2 cellular contexts compared by ENCODE assay signal in genomic region chr2:96773922-96774321, GRCh38.
TF ChIP-seq lines count a peak whose summit lies in the region.

No MANE protein-coding gene starts in this region.

TF ChIP-seq in GM23338, 12 proteins besides CTCF, POLR2A, EP300 and RAD21:
- TF ChIP-seq EZH2phosphoT487 (IDR thresholded peaks at IDR 0.05; ENCODE audit: unreplicated experiment): no peak
- TF ChIP-seq EZH2 (IDR thresholded peaks at IDR 0.05; ENCODE audit: low read depth, unreplicated experiment): no peak
- no peak for TF ChIP-seq ZNF114 (CRISPR knock-in tag; IDR thresholded peaks at IDR 0.05)
- TF ChIP-seq CREB1 (CRISPR knock-in tag; IDR thresholded peaks at IDR 0.05; ENCODE audit: low read depth): no peak
- TF ChIP-seq STAT1 (IDR thresholded peaks at IDR 0.05; ENCODE audit: unreplicated experiment): no peak
- TF ChIP-seq ZNF462 (CRISPR knock-in tag; IDR thresholded peaks at IDR 0.05): no peak
- no peak for TF ChIP-seq JUNB (IDR thresholded peaks at IDR 0.05; ENCODE audit: unreplicated experiment)
- no peak for TF ChIP-seq NANOG (IDR thresholded peaks at IDR 0.05; ENCODE audit: borderline replicate concordance)
- no peak for TF ChIP-seq ETS1 (IDR thresholded peaks at IDR 0.05)
- TF ChIP-seq REST (IDR thresholded peaks at IDR 0.05; ENCODE audit: unreplicated experiment): no peak
- TF ChIP-seq ZNF331 (CRISPR knock-in tag; IDR thresholded peaks at IDR 0.05; ENCODE audit: low read depth): no peak
- no peak for TF ChIP-seq POLR2AphosphoS5 (IDR thresholded peaks at IDR 0.05; ENCODE audit: low read depth)

TF ChIP-seq in GM12878, 131 proteins besides CTCF, POLR2A, EP300 and RAD21:
- no peak for TF ChIP-seq ZNF207 (IDR thresholded peaks at IDR 0.05; ENCODE audit: borderline replicate concordance)
- TF ChIP-seq PBX3 (IDR thresholded peaks at IDR 0.05; ENCODE audit: insufficient replicate concordance, low read depth, low read length): no peak
- no peak for TF ChIP-seq STAT3 (IDR thresholded peaks at IDR 0.05; ENCODE audit: low read depth, low read length)
- TF ChIP-seq MTA2 (IDR thresholded peaks at IDR 0.05; ENCODE audit: low read depth): peak; percentile 63
- peak; percentile 76 for TF ChIP-seq RUNX3 (IDR thresholded peaks at IDR 0.05; ENCODE audit: low read length)
- peak; percentile 72 for TF ChIP-seq USF1 (IDR thresholded peaks at IDR 0.05; ENCODE audit: borderline replicate concordance, extremely low read length, insufficient read depth, low read depth, low read length)
- TF ChIP-seq TCF12 (IDR thresholded peaks at IDR 0.05; ENCODE audit: low read depth, low read length): 0 out of 2 replicates have a peak, but pooled peaks have one; percentile 5
- no peak for TF ChIP-seq TARDBP (IDR thresholded peaks at IDR 0.05; ENCODE audit: borderline replicate concordance)
- 0 out of 2 replicates have a peak, but pooled peaks have one; percentile 33 for TF ChIP-seq MXI1 (IDR thresholded peaks at IDR 0.05; ENCODE audit: low read depth, low read length)
- no peak for TF ChIP-seq STAT1 (conservative IDR thresholded peaks at IDR 0.05)
- TF ChIP-seq PAX8 (IDR thresholded peaks at IDR 0.05): no peak
- TF ChIP-seq PAX5 (IDR thresholded peaks at IDR 0.05; ENCODE audit: borderline replicate concordance, low read depth, low read length): peak; percentile 65; the same call in 1 of the 2 replicates
- TF ChIP-seq IKZF1 (conservative IDR thresholded peaks at IDR 0.05): peak; percentile 83
- no peak for TF ChIP-seq MLLT1 (IDR thresholded peaks at IDR 0.05)
- peak; percentile 44 for TF ChIP-seq MEF2B (IDR thresholded peaks at IDR 0.05; ENCODE audit: partially characterized antibody, poor library complexity, severe bottlenecking)
- TF ChIP-seq BCL11A (IDR thresholded peaks at IDR 0.05; ENCODE audit: low read depth, low read length): 0 out of 2 replicates have a peak, but pooled peaks have one; percentile 4
- TF ChIP-seq POU2F2 (IDR thresholded peaks at IDR 0.05; ENCODE audit: borderline replicate concordance, low read depth, low read length): peak; percentile 27; the same call in 1 of the 3 replicates
- no peak for TF ChIP-seq POLR2AphosphoS2 (IDR thresholded peaks at IDR 0.05; ENCODE audit: low read depth, low read length)
- peak; percentile 92 for TF ChIP-seq RAD51 (IDR thresholded peaks at IDR 0.05)
- peak; percentile 88 to 92 for TF ChIP-seq BHLHE40 (IDR thresholded peaks at IDR 0.05; ENCODE audit: borderline replicate concordance in 1 of 2, low read depth in 2 of 2, low read length in 1 of 2)
- TF ChIP-seq BACH1 (IDR thresholded peaks at IDR 0.05; ENCODE audit: borderline replicate concordance): no peak
- TF ChIP-seq NRF1 (conservative IDR thresholded peaks at IDR 0.05; ENCODE audit: low read depth, low read length): no peak
- TF ChIP-seq JUND (IDR thresholded peaks at IDR 0.05; ENCODE audit: low read depth, low read length): no peak
- peak; percentile 48; the same call in 1 of the 2 replicates for TF ChIP-seq DPF2 (IDR thresholded peaks at IDR 0.05)
- TF ChIP-seq EED (IDR thresholded peaks at IDR 0.05; ENCODE audit: low read depth): peak; percentile 93
- no peak for TF ChIP-seq ZBTB33 (IDR thresholded peaks at IDR 0.05)
- no peak for TF ChIP-seq TCF7 (IDR thresholded peaks at IDR 0.05; ENCODE audit: borderline replicate concordance)
- TF ChIP-seq SP1 (IDR thresholded peaks at IDR 0.05; ENCODE audit: low read depth, low read length): no peak
- peak; percentile 64 for TF ChIP-seq YY1 (IDR thresholded peaks at IDR 0.05; ENCODE audit: low read depth, low read length)
- TF ChIP-seq MTA3 (IDR thresholded peaks at IDR 0.05; ENCODE audit: borderline replicate concordance, low read length): no peak
- no peak for TF ChIP-seq ATF2 (IDR thresholded peaks at IDR 0.05; ENCODE audit: low read length)
- TF ChIP-seq IKZF2 (IDR thresholded peaks at IDR 0.05): peak; percentile 81 to 85
- no peak for TF ChIP-seq TCF3 (IDR thresholded peaks at IDR 0.05; ENCODE audit: borderline replicate concordance, insufficient read depth, low read depth, low read length)
- no peak for TF ChIP-seq TBL1XR1 (IDR thresholded peaks at IDR 0.05; ENCODE audit: low read depth, low read length)
- peak; percentile 23 for TF ChIP-seq RELA (IDR thresholded peaks at IDR 0.05; ENCODE audit: borderline replicate concordance, partially characterized antibody)
- TF ChIP-seq ZBTB11 (CRISPR knock-in tag; IDR thresholded peaks at IDR 0.05): no peak
- peak; percentile 82 for TF ChIP-seq RELB (IDR thresholded peaks at IDR 0.05; ENCODE audit: low read depth)
- TF ChIP-seq KDM1A (IDR thresholded peaks at IDR 0.05; ENCODE audit: borderline replicate concordance): no peak
- peak; percentile 48 for TF ChIP-seq USF2 (IDR thresholded peaks at IDR 0.05; ENCODE audit: borderline replicate concordance, low read depth, low read length)
- TF ChIP-seq YBX1 (IDR thresholded peaks at IDR 0.05): no peak
- TF ChIP-seq RB1 (IDR thresholded peaks at IDR 0.05; ENCODE audit: borderline replicate concordance): no peak
